In the genomic region with DNA sequence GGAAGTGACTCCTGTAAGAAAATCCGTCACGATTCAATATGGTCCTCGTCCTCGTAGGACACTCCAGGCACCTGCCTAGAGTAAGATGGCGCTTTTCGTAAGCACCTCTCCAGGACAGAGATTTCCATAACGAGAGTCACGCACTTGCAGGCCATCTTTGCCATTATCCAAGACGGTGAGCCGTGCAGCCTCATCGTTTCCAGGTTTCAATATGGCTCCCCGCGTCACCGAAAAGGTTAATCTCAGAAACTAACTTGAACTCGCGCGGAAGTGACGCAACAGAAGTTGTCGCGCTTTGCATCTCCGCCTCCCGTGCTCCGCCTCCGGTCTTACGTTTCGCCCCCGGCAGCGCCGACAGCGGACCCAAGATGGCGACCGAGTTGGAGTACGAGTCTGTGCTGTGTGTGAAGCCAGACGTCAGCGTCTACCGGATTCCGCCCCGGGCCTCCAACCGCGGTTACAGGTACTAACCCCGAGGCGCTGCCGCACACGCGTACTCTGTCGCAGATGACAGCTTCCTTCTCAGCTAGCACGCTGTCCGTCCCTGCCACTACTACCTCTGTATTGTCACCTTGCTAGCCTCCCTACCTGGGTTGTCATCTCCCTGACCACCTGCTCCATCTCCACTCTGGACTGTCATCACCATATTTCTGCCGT, we compare ENCODE assay signal across 1 cellular context.
TF ChIP-seq lines count a peak whose summit lies in the region.

NECAP1 (plus strand) TSS at position 354 of the 657 bp plus-strand sequence; CDS start at position 369, 15 bp downstream.

TF ChIP-seq in HepG2, 621 proteins besides CTCF, POLR2A, EP300 and RAD21 (continued from another document and continues in another):
- TF ChIP-seq, protein P1, sequence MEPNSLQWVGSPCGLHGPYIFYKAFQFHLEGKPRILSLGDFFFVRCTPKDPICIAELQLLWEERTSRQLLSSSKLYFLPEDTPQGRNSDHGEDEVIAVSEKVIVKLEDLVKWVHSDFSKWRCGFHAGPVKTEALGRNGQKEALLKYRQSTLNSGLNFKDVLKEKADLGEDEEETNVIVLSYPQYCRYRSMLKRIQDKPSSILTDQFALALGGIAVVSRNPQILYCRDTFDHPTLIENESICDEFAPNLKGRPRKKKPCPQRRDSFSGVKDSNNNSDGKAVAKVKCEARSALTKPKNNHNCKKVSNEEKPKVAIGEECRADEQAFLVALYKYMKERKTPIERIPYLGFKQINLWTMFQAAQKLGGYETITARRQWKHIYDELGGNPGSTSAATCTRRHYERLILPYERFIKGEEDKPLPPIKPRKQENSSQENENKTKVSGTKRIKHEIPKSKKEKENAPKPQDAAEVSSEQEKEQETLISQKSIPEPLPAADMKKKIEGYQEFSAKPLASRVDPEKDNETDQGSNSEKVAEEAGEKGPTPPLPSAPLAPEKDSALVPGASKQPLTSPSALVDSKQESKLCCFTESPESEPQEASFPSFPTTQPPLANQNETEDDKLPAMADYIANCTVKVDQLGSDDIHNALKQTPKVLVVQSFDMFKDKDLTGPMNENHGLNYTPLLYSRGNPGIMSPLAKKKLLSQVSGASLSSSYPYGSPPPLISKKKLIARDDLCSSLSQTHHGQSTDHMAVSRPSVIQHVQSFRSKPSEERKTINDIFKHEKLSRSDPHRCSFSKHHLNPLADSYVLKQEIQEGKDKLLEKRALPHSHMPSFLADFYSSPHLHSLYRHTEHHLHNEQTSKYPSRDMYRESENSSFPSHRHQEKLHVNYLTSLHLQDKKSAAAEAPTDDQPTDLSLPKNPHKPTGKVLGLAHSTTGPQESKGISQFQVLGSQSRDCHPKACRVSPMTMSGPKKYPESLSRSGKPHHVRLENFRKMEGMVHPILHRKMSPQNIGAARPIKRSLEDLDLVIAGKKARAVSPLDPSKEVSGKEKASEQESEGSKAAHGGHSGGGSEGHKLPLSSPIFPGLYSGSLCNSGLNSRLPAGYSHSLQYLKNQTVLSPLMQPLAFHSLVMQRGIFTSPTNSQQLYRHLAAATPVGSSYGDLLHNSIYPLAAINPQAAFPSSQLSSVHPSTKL (CRISPR knock-in tag; IDR thresholded peaks at IDR 0.05) = peak; percentile 85
- TF ChIP-seq MLLT10 (CRISPR knock-in tag; IDR thresholded peaks at IDR 0.05) (no peak), ZBTB7B (CRISPR knock-in tag; IDR thresholded peaks at IDR 0.05) (no peak), SMAD9 (CRISPR knock-in tag; IDR thresholded peaks at IDR 0.05) (no peak), ZSCAN22 (CRISPR knock-in tag; IDR thresholded peaks at IDR 0.05) (no peak), DNMT1 (CRISPR knock-in tag; IDR thresholded peaks at IDR 0.05) (no peak), ERF (CRISPR knock-in tag; IDR thresholded peaks at IDR 0.05) (peak; percentile 75; the same call in 1 of the 2 replicates), ZNF136 (CRISPR knock-in tag; IDR thresholded peaks at IDR 0.05; ENCODE audit: low read depth) (no peak), MTF2 (CRISPR knock-in tag; IDR thresholded peaks at IDR 0.05; ENCODE audit: borderline replicate concordance) (0 out of 2 replicates have a peak, but pooled peaks have one; percentile 46), KMT2A (CRISPR knock-in tag; IDR thresholded peaks at IDR 0.05) (peak; percentile 96), U2AF1 (optimal IDR thresholded peaks at IDR 0.05; ENCODE audit: low read depth, low read length) (no peak), HNRNPUL1 (IDR thresholded peaks at IDR 0.05; ENCODE audit: low read depth, low read length) (no peak), REL (CRISPR knock-in tag; conservative IDR thresholded peaks at IDR 0.05) (no peak), SRSF4 (IDR thresholded peaks at IDR 0.05; ENCODE audit: low read depth, low read length, poor library complexity, severe bottlenecking) (no peak), GABPB1 (CRISPR knock-in tag; IDR thresholded peaks at IDR 0.05) (peak; percentile 97), ZNF512B (CRISPR knock-in tag; IDR thresholded peaks at IDR 0.05; ENCODE audit: borderline replicate concordance) (no peak), ZFP90 (CRISPR knock-in tag; IDR thresholded peaks at IDR 0.05; ENCODE audit: borderline replicate concordance) (peak; percentile 35; the same call in 1 of the 2 replicates), TEAD2 (CRISPR knock-in tag; IDR thresholded peaks at IDR 0.05) (0 out of 2 replicates have a peak, but pooled peaks have one; percentile 31), PHB2 (IDR thresholded peaks at IDR 0.05; ENCODE audit: partially characterized antibody) (no peak), KLF6 (CRISPR knock-in tag; IDR thresholded peaks at IDR 0.05) (no peak), HNF4G (IDR thresholded peaks at IDR 0.05; ENCODE audit: borderline replicate concordance, low read depth, low read length) (no peak), HNF4G (CRISPR knock-in tag; IDR thresholded peaks at IDR 0.05; ENCODE audit: borderline replicate concordance, low read depth) (peak; percentile 27; the same call in 1 of the 2 replicates), ZNF780A (CRISPR knock-in tag; IDR thresholded peaks at IDR 0.05) (no peak), ATAD3A (CRISPR knock-in tag; IDR thresholded peaks at IDR 0.05) (no peak), CHD2 (IDR thresholded peaks at IDR 0.05; ENCODE audit: low read depth, low read length) (peak; percentile 83; the same call in 1 of the 2 replicates), CBX5 (CRISPR knock-in tag; IDR thresholded peaks at IDR 0.05; ENCODE audit: borderline replicate concordance) (peak; percentile 85; the same call in 1 of the 2 replicates), HOXA5 (CRISPR knock-in tag; IDR thresholded peaks at IDR 0.05) (no peak), ZNF556 (CRISPR knock-in tag; IDR thresholded peaks at IDR 0.05; ENCODE audit: borderline replicate concordance) (no peak), POLR2AphosphoS2 (IDR thresholded peaks at IDR 0.05; ENCODE audit: low read depth, low read length) (no peak), ZNF772 (CRISPR knock-in tag; IDR thresholded peaks at IDR 0.05) (peak; percentile 89), PITX1 (CRISPR knock-in tag; IDR thresholded peaks at IDR 0.05) (peak; percentile 54; the same call in 1 of the 2 replicates), ZNF335 (CRISPR knock-in tag; IDR thresholded peaks at IDR 0.05) (no peak; the same call in 1 of the 2 replicates), ZNF567 (CRISPR knock-in tag; IDR thresholded peaks at IDR 0.05; ENCODE audit: borderline replicate concordance) (0 out of 2 replicates have a peak, but pooled peaks have one; percentile 80), ZNF670 (CRISPR knock-in tag; IDR thresholded peaks at IDR 0.05; ENCODE audit: borderline replicate concordance) (0 out of 2 replicates have a peak, but pooled peaks have one; percentile 14), MATR3 (CRISPR knock-in tag; IDR thresholded peaks at IDR 0.05) (no peak)
- TF ChIP-seq, protein P2, sequence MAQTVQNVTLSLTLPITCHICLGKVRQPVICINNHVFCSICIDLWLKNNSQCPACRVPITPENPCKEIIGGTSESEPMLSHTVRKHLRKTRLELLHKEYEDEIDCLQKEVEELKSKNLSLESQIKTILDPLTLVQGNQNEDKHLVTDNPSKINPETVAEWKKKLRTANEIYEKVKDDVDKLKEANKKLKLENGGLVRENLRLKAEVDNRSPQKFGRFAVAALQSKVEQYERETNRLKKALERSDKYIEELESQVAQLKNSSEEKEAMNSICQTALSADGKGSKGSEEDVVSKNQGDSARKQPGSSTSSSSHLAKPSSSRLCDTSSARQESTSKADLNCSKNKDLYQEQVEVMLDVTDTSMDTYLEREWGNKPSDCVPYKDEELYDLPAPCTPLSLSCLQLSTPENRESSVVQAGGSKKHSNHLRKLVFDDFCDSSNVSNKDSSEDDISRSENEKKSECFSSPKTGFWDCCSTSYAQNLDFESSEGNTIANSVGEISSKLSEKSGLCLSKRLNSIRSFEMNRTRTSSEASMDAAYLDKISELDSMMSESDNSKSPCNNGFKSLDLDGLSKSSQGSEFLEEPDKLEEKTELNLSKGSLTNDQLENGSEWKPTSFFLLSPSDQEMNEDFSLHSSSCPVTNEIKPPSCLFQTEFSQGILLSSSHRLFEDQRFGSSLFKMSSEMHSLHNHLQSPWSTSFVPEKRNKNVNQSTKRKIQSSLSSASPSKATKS (CRISPR knock-in tag; IDR thresholded peaks at IDR 0.05) = 0 out of 2 replicates have a peak, but pooled peaks have one; percentile 63
- TF ChIP-seq, protein P3, sequence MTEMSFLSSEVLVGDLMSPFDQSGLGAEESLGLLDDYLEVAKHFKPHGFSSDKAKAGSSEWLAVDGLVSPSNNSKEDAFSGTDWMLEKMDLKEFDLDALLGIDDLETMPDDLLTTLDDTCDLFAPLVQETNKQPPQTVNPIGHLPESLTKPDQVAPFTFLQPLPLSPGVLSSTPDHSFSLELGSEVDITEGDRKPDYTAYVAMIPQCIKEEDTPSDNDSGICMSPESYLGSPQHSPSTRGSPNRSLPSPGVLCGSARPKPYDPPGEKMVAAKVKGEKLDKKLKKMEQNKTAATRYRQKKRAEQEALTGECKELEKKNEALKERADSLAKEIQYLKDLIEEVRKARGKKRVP (CRISPR knock-in tag; IDR thresholded peaks at IDR 0.05) = peak in 1 of 2 experiments; percentile 89; a peak in 2 of 4 replicates
- TF ChIP-seq, protein P4, sequence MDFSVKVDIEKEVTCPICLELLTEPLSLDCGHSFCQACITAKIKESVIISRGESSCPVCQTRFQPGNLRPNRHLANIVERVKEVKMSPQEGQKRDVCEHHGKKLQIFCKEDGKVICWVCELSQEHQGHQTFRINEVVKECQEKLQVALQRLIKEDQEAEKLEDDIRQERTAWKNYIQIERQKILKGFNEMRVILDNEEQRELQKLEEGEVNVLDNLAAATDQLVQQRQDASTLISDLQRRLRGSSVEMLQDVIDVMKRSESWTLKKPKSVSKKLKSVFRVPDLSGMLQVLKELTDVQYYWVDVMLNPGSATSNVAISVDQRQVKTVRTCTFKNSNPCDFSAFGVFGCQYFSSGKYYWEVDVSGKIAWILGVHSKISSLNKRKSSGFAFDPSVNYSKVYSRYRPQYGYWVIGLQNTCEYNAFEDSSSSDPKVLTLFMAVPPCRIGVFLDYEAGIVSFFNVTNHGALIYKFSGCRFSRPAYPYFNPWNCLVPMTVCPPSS (IDR thresholded peaks at IDR 0.05) = no peak
- TF ChIP-seq, protein P5, sequence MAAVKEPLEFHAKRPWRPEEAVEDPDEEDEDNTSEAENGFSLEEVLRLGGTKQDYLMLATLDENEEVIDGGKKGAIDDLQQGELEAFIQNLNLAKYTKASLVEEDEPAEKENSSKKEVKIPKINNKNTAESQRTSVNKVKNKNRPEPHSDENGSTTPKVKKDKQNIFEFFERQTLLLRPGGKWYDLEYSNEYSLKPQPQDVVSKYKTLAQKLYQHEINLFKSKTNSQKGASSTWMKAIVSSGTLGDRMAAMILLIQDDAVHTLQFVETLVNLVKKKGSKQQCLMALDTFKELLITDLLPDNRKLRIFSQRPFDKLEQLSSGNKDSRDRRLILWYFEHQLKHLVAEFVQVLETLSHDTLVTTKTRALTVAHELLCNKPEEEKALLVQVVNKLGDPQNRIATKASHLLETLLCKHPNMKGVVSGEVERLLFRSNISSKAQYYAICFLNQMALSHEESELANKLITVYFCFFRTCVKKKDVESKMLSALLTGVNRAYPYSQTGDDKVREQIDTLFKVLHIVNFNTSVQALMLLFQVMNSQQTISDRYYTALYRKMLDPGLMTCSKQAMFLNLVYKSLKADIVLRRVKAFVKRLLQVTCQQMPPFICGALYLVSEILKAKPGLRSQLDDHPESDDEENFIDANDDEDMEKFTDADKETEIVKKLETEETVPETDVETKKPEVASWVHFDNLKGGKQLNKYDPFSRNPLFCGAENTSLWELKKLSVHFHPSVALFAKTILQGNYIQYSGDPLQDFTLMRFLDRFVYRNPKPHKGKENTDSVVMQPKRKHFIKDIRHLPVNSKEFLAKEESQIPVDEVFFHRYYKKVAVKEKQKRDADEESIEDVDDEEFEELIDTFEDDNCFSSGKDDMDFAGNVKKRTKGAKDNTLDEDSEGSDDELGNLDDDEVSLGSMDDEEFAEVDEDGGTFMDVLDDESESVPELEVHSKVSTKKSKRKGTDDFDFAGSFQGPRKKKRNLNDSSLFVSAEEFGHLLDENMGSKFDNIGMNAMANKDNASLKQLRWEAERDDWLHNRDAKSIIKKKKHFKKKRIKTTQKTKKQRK (IDR thresholded peaks at IDR 0.05; ENCODE audit: low read length) = no peak
- TF ChIP-seq, protein P6, sequence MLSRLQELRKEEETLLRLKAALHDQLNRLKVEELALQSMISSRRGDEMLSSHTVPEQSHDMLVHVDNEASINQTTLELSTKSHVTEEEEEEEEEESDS (CRISPR knock-in tag; IDR thresholded peaks at IDR 0.05; ENCODE audit: borderline replicate concordance) = no peak
- TF ChIP-seq, protein P7, sequence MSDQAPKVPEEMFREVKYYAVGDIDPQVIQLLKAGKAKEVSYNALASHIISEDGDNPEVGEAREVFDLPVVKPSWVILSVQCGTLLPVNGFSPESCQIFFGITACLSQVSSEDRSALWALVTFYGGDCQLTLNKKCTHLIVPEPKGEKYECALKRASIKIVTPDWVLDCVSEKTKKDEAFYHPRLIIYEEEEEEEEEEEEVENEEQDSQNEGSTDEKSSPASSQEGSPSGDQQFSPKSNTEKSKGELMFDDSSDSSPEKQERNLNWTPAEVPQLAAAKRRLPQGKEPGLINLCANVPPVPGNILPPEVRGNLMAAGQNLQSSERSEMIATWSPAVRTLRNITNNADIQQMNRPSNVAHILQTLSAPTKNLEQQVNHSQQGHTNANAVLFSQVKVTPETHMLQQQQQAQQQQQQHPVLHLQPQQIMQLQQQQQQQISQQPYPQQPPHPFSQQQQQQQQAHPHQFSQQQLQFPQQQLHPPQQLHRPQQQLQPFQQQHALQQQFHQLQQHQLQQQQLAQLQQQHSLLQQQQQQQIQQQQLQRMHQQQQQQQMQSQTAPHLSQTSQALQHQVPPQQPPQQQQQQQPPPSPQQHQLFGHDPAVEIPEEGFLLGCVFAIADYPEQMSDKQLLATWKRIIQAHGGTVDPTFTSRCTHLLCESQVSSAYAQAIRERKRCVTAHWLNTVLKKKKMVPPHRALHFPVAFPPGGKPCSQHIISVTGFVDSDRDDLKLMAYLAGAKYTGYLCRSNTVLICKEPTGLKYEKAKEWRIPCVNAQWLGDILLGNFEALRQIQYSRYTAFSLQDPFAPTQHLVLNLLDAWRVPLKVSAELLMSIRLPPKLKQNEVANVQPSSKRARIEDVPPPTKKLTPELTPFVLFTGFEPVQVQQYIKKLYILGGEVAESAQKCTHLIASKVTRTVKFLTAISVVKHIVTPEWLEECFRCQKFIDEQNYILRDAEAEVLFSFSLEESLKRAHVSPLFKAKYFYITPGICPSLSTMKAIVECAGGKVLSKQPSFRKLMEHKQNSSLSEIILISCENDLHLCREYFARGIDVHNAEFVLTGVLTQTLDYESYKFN (CRISPR knock-in tag; conservative IDR thresholded peaks at IDR 0.05) = 0 out of 2 replicates have a peak, but pooled peaks have one; percentile 41
